9 cellular contexts compared by ENCODE assay signal in genomic region chr15:73965094-73965729, GRCh38. TPM values are rescaled to one million over a fixed set of nuclear protein-coding genes. Genes with fewer than 3 reads are reported as not detected.
A peak's percentile ranks its signal among the peaks of the same experiment; 100 is the strongest.
DNase-seq lines count a peak whose midpoint lies in the region; ATAC-seq and TF ChIP-seq lines count a peak whose summit lies in the region.
"Had no signal": no experiment of that assay in that cellular context is flagged by ENCODE, and none has a peak within 500 bp of the region (broad histone marks: within the 10 kb centered on the region; RNA-seq: fewer than 3 reads in every experiment).

No MANE protein-coding gene starts in this region.

- H3K9me3 ChIP-seq in CD4-positive, CD25-positive, alpha-beta regulatory T cell (ENCODE audit: control insufficient read depth in 2 of 2, low read length in 2 of 2), result no peaks in the 10 kb centered on the region
- H3K9me3 ChIP-seq in GM23248 (ENCODE audit: low read depth), result no peaks in the 10 kb centered on the region
- H3K9me3 ChIP-seq: tibial artery had no signal

- H3K27ac ChIP-seq in CD4-positive, CD25-positive, alpha-beta regulatory T cell (ENCODE audit: insufficient read depth, low read length, poor library complexity, severe bottlenecking), result peak overlapping the region; percentile 29
- H3K27ac ChIP-seq in GM23248, result peak overlapping the region; percentile 25
- H3K27ac ChIP-seq: tibial artery had no signal

- peaks cover 8 to 30% (median 20%) of the 10 kb centered on the region in 4 donors for H3K4me1 Mint-ChIP-seq in CD4-positive, CD25-positive, alpha-beta regulatory T cell
- peaks cover 25% of the 10 kb centered on the region for H3K4me1 Mint-ChIP-seq in glutamatergic neuron (ENCODE audit: low read depth, unreplicated experiment)

- H3K4me1 ChIP-seq in CD4-positive, CD25-positive, alpha-beta regulatory T cell (ENCODE audit: control insufficient read depth, insufficient read depth, low read length, poor library complexity, severe bottlenecking), result peaks cover 25% of the 10 kb centered on the region
- peaks cover 35% of the 10 kb centered on the region for H3K4me1 ChIP-seq in GM23248 (ENCODE audit: insufficient read depth)

- no peaks in the 10 kb centered on the region for H3K27me3 ChIP-seq in CD4-positive, CD25-positive, alpha-beta regulatory T cell (ENCODE audit: control insufficient read depth, insufficient read depth, low read length)
- H3K27me3 ChIP-seq in GM23248 (replicated peaks; ENCODE audit: insufficient read depth), result no peaks in the 10 kb centered on the region
- H3K27me3 ChIP-seq: tibial artery had no signal

- no peaks in the 10 kb centered on the region for H3K9me2 ChIP-seq in GM23248 (ENCODE audit: insufficient read depth)

- no peaks in the 10 kb centered on the region for H3K36me3 Mint-ChIP-seq in CD4-positive, CD25-positive, alpha-beta regulatory T cell
- no peaks in the 10 kb centered on the region for H3K36me3 Mint-ChIP-seq in glutamatergic neuron (ENCODE audit: unreplicated experiment)

- TF ChIP-seq CTCF in glutamatergic neuron (IDR thresholded peaks at IDR 0.05; ENCODE audit: partially characterized antibody, unreplicated experiment), result peak; percentile 66

- 41 to 42% methylated on average over 13 of the region's 13 CpGs for WGBS in GM23248 (ENCODE audit: low coverage in 1 of 2, low lambda C conversion rate in 2 of 2, missing lambda C conversion rate in 2 of 2), 2 experiments

- no peaks in the 10 kb centered on the region for H3K36me3 ChIP-seq in CD4-positive, CD25-positive, alpha-beta regulatory T cell (ENCODE audit: control insufficient read depth, insufficient read depth, low read length)
- H3K36me3 ChIP-seq in GM23248 (ENCODE audit: low read depth), result no peaks in the 10 kb centered on the region
- H3K36me3 ChIP-seq: tibial artery had no signal

- H3K4me2 ChIP-seq in GM23248 (ENCODE audit: unreplicated experiment), result peak overlapping the region; percentile 48

- no peaks in the 10 kb centered on the region for H3K9me3 Mint-ChIP-seq in CD4-positive, CD25-positive, alpha-beta regulatory T cell
- H3K9me3 Mint-ChIP-seq in glutamatergic neuron (ENCODE audit: unreplicated experiment), result no peaks in the 10 kb centered on the region

- H3F3A ChIP-seq in GM23248 (ENCODE audit: insufficient read depth), result peaks cover 17% of the 10 kb centered on the region; the same call in 1 of the 2 replicates

- H2AFZ ChIP-seq in GM23248, result peak overlapping the region; percentile 66; the same call in 1 of the 2 replicates

- H3K4me3 Mint-ChIP-seq in CD4-positive, CD25-positive, alpha-beta regulatory T cell, result peak overlapping the region; percentile 77 to 88 (median 83)
- H3K4me3 Mint-ChIP-seq in glutamatergic neuron (ENCODE audit: unreplicated experiment), result peak overlapping the region; percentile 42

- H3K27ac Mint-ChIP-seq in CD4-positive, CD25-positive, alpha-beta regulatory T cell, result peak overlapping the region; percentile 63 to 87 (median 76)
- peak overlapping the region; percentile 89 for H3K27ac Mint-ChIP-seq in glutamatergic neuron (ENCODE audit: unreplicated experiment)

- in situ Hi-C loops in GM23248 (cut with MboI), result no loop called here

- no peak overlapping the region for H3K9ac ChIP-seq in GM23248

- DNase-seq in CD4-positive, CD25-positive, alpha-beta regulatory T cell, result peak in 1 of 3 donors; percentile 27
- DNase-seq in GM23248, result peak; percentile 27
- DNase-seq in SK-N-DZ (ENCODE audit: low spot score), result peak; percentile 65
- peak; percentile 76 for DNase-seq in glutamatergic neuron
- DNase-seq in stimulated activated CD4-positive, alpha-beta T cell treated with anti-CD3 and anti-CD28 coated beads, TNF-alpha, amount 100 ng/mL, for 48 hours (ENCODE audit: low read depth in 3 of 3), result peak; percentile 30 to 60 (median 58)
- DNase-seq in activated gamma-delta T cell treated with Interleukin-2 at 50 U/mL for 16 hours, result no peak
- no peak for DNase-seq in NCI-H1694 treated with DMSO at 0.1 percent for 48 hours (lab: John Stamatoyannopoulos, UW)
- no peak for DNase-seq in effector CD8-positive, alpha-beta T cell (lab: John Stamatoyannopoulos, UW)

- H3K79me2 ChIP-seq in GM23248 (ENCODE audit: insufficient read depth), result no peaks in the 10 kb centered on the region

- no peaks in the 10 kb centered on the region for H4K20me1 ChIP-seq in GM23248 (ENCODE audit: insufficient read depth)

- H3K27me3 Mint-ChIP-seq in CD4-positive, CD25-positive, alpha-beta regulatory T cell, result no peaks in the 10 kb centered on the region
- no peaks in the 10 kb centered on the region for H3K27me3 Mint-ChIP-seq in glutamatergic neuron (ENCODE audit: unreplicated experiment)

- peak; percentile 5 to 26 for ATAC-seq in CD4-positive, CD25-positive, alpha-beta regulatory T cell (ENCODE audit: low read depth in 2 of 2)

- peak overlapping the region; percentile 86 for H3K4me3 ChIP-seq in CD4-positive, CD25-positive, alpha-beta regulatory T cell (ENCODE audit: low read depth, low read length)
- H3K4me3 ChIP-seq in GM23248, result no peak overlapping the region
- H3K4me3 ChIP-seq: tibial artery had no signal

RNA-seq across cellular contexts. Expression of gene STOML1, which starts 26.9 kb away (rescaled TPM):
- 5.9 TPM for total RNA-seq in CD4-positive, CD25-positive, alpha-beta regulatory T cell
- 10 to 100 TPM in 2 of 4 donors, 1 to 10 TPM in 2; 8.7 to 11.4 (median 10.2) TPM for polyA plus RNA-seq in CD4-positive, CD25-positive, alpha-beta regulatory T cell
- 27.8 and 43.9 TPM in 2 replicates for total RNA-seq in GM23248 (2014; rRNA removed; shearing (Covaris generic))
- 26.9 and 27.2 TPM in 2 replicates for polyA plus RNA-seq in GM23248 (2016; fragmentation: Nextera tagmentation; extraction: Ambion mirVana)
- polyA plus RNA-seq in SK-N-DZ (2014; cell fraction: cytosol; rRNA removed), result 10.7 and 13.9 TPM in 2 replicates
- 6.9 and 16.8 TPM in 2 replicates for polyA plus RNA-seq in SK-N-DZ (2014; cell fraction: nucleus; rRNA removed)
- 19.5 TPM for total RNA-seq in glutamatergic neuron (ENCODE audit: unreplicated experiment)

RNA-seq across cellular contexts. Expression of gene PML, which starts 29.3 kb away (rescaled TPM):
- total RNA-seq in CD4-positive, CD25-positive, alpha-beta regulatory T cell, result 57.6 TPM
- 10 to 100 TPM; 13.7 to 24.0 (median 20.8) TPM for polyA plus RNA-seq in CD4-positive, CD25-positive, alpha-beta regulatory T cell
- 55.3 and 74.7 TPM in 2 replicates for total RNA-seq in GM23248 (2014; rRNA removed; shearing (Covaris generic))
- polyA plus RNA-seq in GM23248 (2016; fragmentation: Nextera tagmentation; extraction: Ambion mirVana), result 52.9 and 58.0 TPM in 2 replicates
- 9.1 and 14.0 TPM in 2 replicates for polyA plus RNA-seq in SK-N-DZ (2014; cell fraction: cytosol; rRNA removed)
- polyA plus RNA-seq in SK-N-DZ (2014; cell fraction: nucleus; rRNA removed), result 13.7 and 17.4 TPM in 2 replicates
- total RNA-seq in glutamatergic neuron (ENCODE audit: unreplicated experiment), result 27.6 TPM

RNA-seq across cellular contexts. Expression of gene LOXL1, which starts 39.0 kb away (rescaled TPM):
- 7.3 TPM for total RNA-seq in CD4-positive, CD25-positive, alpha-beta regulatory T cell
- 10 to 100 TPM in 2 of 4 donors, 1 to 10 TPM in 2; 6.8 to 24.2 (median 10.0) TPM for polyA plus RNA-seq in CD4-positive, CD25-positive, alpha-beta regulatory T cell
- total RNA-seq in GM23248 (2014; rRNA removed; shearing (Covaris generic)), result 534 and 540 TPM in 2 replicates
- 396 and 401 TPM in 2 replicates for polyA plus RNA-seq in GM23248 (2016; fragmentation: Nextera tagmentation; extraction: Ambion mirVana)
- polyA plus RNA-seq in SK-N-DZ (2014; cell fraction: cytosol; rRNA removed), result 29.4 and 31.5 TPM in 2 replicates
- 24.0 and 26.1 TPM in 2 replicates for polyA plus RNA-seq in SK-N-DZ (2014; cell fraction: nucleus; rRNA removed)
- 163 TPM for total RNA-seq in glutamatergic neuron (ENCODE audit: unreplicated experiment)

Comparison
In these comparisons a context has a peak if more than half of its experiments do, and no peak if none do; other contexts are left out.
1. DNase-seq: peak in GM23248 (single experiment), SK-N-DZ (single experiment), glutamatergic neuron (single experiment) and stimulated activated CD4-positive, alpha-beta T cell treated with anti-CD3 and anti-CD28 coated beads, TNF-alpha, amount 100 ng/mL, for 48 hours (3 of 3); none in activated gamma-delta T cell treated with Interleukin-2 at 50 U/mL for 16 hours (single experiment), NCI-H1694 treated with DMSO at 0.1 percent for 48 hours (single experiment) and effector CD8-positive, alpha-beta T cell (single experiment).
2. RNA of gene LOXL1, which starts 39.0 kb away (total RNA-seq): 534 to 540 TPM in GM23248 and 163 TPM in glutamatergic neuron (single experiment); 7.3 TPM in CD4-positive, CD25-positive, alpha-beta regulatory T cell (single experiment); every median in the first group is over 10 times any median in the second.